Comparison of ENCODE assay signal across 35 cellular contexts in genomic region chr21:29346281-29346680, GRCh38. TPM values are rescaled to one million over a fixed set of nuclear protein-coding genes. Genes with fewer than 3 reads are reported as not detected.
DNase-seq lines count a peak whose midpoint lies in the region; ATAC-seq, FAIRE-seq and TF ChIP-seq lines count a peak whose summit lies in the region.
"Had no signal": no experiment of that assay in that cellular context is flagged by ENCODE, and none has a peak within 500 bp of the region (broad histone marks: within the 10 kb centered on the region; RNA-seq: fewer than 3 reads in every experiment).

No MANE protein-coding gene starts in this region.

- H3K4me3 Mint-ChIP-seq in HFFc6: peak overlapping the region; percentile 72; the same call in 1 of the 2 replicates
- no peak overlapping the region for H3K4me3 Mint-ChIP-seq in central memory CD8-positive, alpha-beta T cell
- H3K4me3 Mint-ChIP-seq: activated CD4-positive, alpha-beta T cell treated with anti-CD3 and anti-CD28 coated beads for 36 hours; activated naive CD8-positive, alpha-beta T cell treated with anti-CD3 and anti-CD28 coated beads, Interleukin-2, amount 10 ng/mL, durations not matched to agents 7 days and 5 days; CD8-positive, alpha-beta memory T cell; effector memory CD8-positive, alpha-beta T cell; mesothelial cell of epicardium; nephron had no signal

- H3K23ac ChIP-seq in mesenchymal stem cell (ENCODE audit: low read length in 2 of 2): peak overlapping the region in 1 of 2 experiments; percentile 72

- H3K4me1 ChIP-seq in A549 (peaks cover 16% of the 10 kb centered on the region; the same call in 2 of the 3 replicates), mesenchymal stem cell (ENCODE audit: control insufficient read depth, insufficient read depth, low read depth, low read length) (peaks cover 9% of the 10 kb centered on the region)

- H3K27me3 Mint-ChIP-seq in HFFc6 (ENCODE audit: insufficient read depth): peaks cover 2% of the 10 kb centered on the region; the same call in 1 of the 2 replicates
- H3K27me3 Mint-ChIP-seq in central memory CD8-positive, alpha-beta T cell: no peaks in the 10 kb centered on the region
- H3K27me3 Mint-ChIP-seq: activated CD4-positive, alpha-beta T cell treated with anti-CD3 and anti-CD28 coated beads for 36 hours; activated naive CD8-positive, alpha-beta T cell treated with anti-CD3 and anti-CD28 coated beads, Interleukin-2, amount 10 ng/mL, durations not matched to agents 7 days and 5 days; CD8-positive, alpha-beta memory T cell; effector memory CD8-positive, alpha-beta T cell had no signal

- H3K18ac ChIP-seq in mesenchymal stem cell (ENCODE audit: low read depth in 1 of 2, low read length in 2 of 2): peak overlapping the region in 1 of 2 experiments; percentile 43

- peak overlapping the region; percentile 75 for H3K27ac Mint-ChIP-seq in HFFc6
- H3K27ac Mint-ChIP-seq in central memory CD8-positive, alpha-beta T cell (ENCODE audit: low read depth): peak overlapping the region; percentile 4
- H3K27ac Mint-ChIP-seq: activated CD4-positive, alpha-beta T cell treated with anti-CD3 and anti-CD28 coated beads for 36 hours; activated naive CD8-positive, alpha-beta T cell treated with anti-CD3 and anti-CD28 coated beads, Interleukin-2, amount 10 ng/mL, durations not matched to agents 7 days and 5 days; effector memory CD8-positive, alpha-beta T cell; mesothelial cell of epicardium had no signal

- H3K27me3 ChIP-seq in mesenchymal stem cell (ENCODE audit: control insufficient read depth in 1 of 2, insufficient read depth in 1 of 2, low read length in 2 of 2): no peaks in the 10 kb centered on the region
- H3K27me3 ChIP-seq: ascending aorta, ovary had no signal

- H3K4me2 ChIP-seq in A549 (no peak overlapping the region), mesenchymal stem cell (ENCODE audit: low read length, poor library complexity, severe bottlenecking) (no peak overlapping the region)

- H2AFZ ChIP-seq in mesenchymal stem cell (ENCODE audit: low read depth, low read length): no peak overlapping the region

- TF ChIP-seq EP300 in A549 (IDR thresholded peaks at IDR 0.05): no peak

- peaks cover 84% of the 10 kb centered on the region for H3K4me1 Mint-ChIP-seq in HFFc6 (ENCODE audit: low read depth)
- peaks cover 9% of the 10 kb centered on the region for H3K4me1 Mint-ChIP-seq in central memory CD8-positive, alpha-beta T cell

- H3K27ac ChIP-seq in A549 (no peak overlapping the region), mesenchymal stem cell (ENCODE audit: low read length, poor library complexity, severe bottlenecking) (no peak overlapping the region)
- H3K27ac ChIP-seq: HL-60, left ventricle myocardium inferior, ovary had no signal

- TF ChIP-seq POLR2A in A549 (IDR thresholded peaks at IDR 0.05; ENCODE audit: low read length): no peak

- WGBS in A549 (ENCODE audit: missing lambda C conversion rate): 98% methylated on average over 3 of the region's 3 CpGs
- 100% methylated on average over 1 of the region's 3 CpGs for WGBS in mesenchymal stem cell

- no peak overlapping the region for H3K9ac ChIP-seq in mesenchymal stem cell (ENCODE audit: low read length)

- no peaks in the 10 kb centered on the region for H3K9me3 Mint-ChIP-seq in HFFc6
- no peaks in the 10 kb centered on the region for H3K9me3 Mint-ChIP-seq in central memory CD8-positive, alpha-beta T cell
- H3K9me3 Mint-ChIP-seq: activated naive CD8-positive, alpha-beta T cell treated with anti-CD3 and anti-CD28 coated beads, Interleukin-2, amount 10 ng/mL, durations not matched to agents 7 days and 5 days; CD8-positive, alpha-beta memory T cell; effector memory CD8-positive, alpha-beta T cell; mesothelial cell of epicardium; nephron had no signal

- no peak overlapping the region for H2BK15ac ChIP-seq in mesenchymal stem cell (ENCODE audit: low read depth, poor library complexity, severe bottlenecking)

- H4K8ac ChIP-seq in mesenchymal stem cell (ENCODE audit: low read length): no peak overlapping the region

- no peak overlapping the region for H4K91ac ChIP-seq in mesenchymal stem cell (ENCODE audit: low read length)

- TF ChIP-seq CTCF in A549 (IDR thresholded peaks at IDR 0.05) (no peak), HFFc6 (IDR thresholded peaks at IDR 0.05) (no peak)

- no peak overlapping the region for H2BK120ac ChIP-seq in mesenchymal stem cell (ENCODE audit: low read depth, low read length)

- H3K4ac ChIP-seq in mesenchymal stem cell (ENCODE audit: low read depth in 1 of 2, low read length in 2 of 2): peak overlapping the region in 1 of 2 experiments; percentile 37

- no peak overlapping the region for H3K4me3 ChIP-seq in A549
- no peak overlapping the region for H3K4me3 ChIP-seq in mesenchymal stem cell (ENCODE audit: insufficient read depth in 1 of 2, low read depth in 1 of 2, low read length in 2 of 2)
- H3K4me3 ChIP-seq: ascending aorta, left ventricle myocardium inferior, ovary had no signal

- DNase-seq in A549 (ENCODE audit: low read depth in 1 of 2, low spot score in 1 of 2) (no peak), HFFc6 (no peak), mesenchymal stem cell (no peak), DMS153 treated with DMSO at 0.1 percent for 48 hours (lab: John Stamatoyannopoulos, UW; ENCODE audit: unreplicated experiment) (no peak), GM19240 (ENCODE audit: insufficient read length, low spot score) (no peak)
- no peak for DNase-seq in central memory CD8-positive, alpha-beta T cell (ENCODE audit: low spot score in 2 of 2)
- DNase-seq: activated CD4-positive, alpha-beta T cell treated with anti-CD3 and anti-CD28 coated beads for 36 hours; activated gamma-delta T cell; activated naive CD8-positive, alpha-beta T cell treated with anti-CD3 and anti-CD28 coated beads, Interleukin-2, amount 10 ng/mL, durations not matched to agents 7 days and 5 days; activated T-cell treated with anti-CD3 and anti-CD28 coated beads for 4 hours; CD8-positive, alpha-beta memory T cell; cortex of kidney; DMS153; effector memory CD8-positive, alpha-beta T cell; HCEC 1CT; Kasumi-1; left ventricle myocardium inferior; NCI-H146; NCI-H226; NCI-H526 treated with DMSO at 0.1 percent for 48 hours; NK-92 treated with Interleukin-12 subunit alpha and Interleukin-12 subunit beta, amount 100 ng/mL, for 24 hours; ovary; PC-3; Right ventricle myocardium superior; stimulated activated naive CD4-positive, alpha-beta T cell; T-helper 9 cell had no signal

- ATAC-seq in A549 (no peak), GM19035 (IDR thresholded peaks at IDR 0.05; ENCODE audit: unreplicated experiment) (no peak), GM21526 (IDR thresholded peaks at IDR 0.05; ENCODE audit: low FRiP score, unreplicated experiment) (no peak)
- ATAC-seq in central memory CD8-positive, alpha-beta T cell (replicated peaks; ENCODE audit: extremely low read depth, poor library complexity, severe bottlenecking): no peak
- ATAC-seq: activated CD4-positive, alpha-beta T cell treated with anti-CD3 and anti-CD28 coated beads for 36 hours; effector memory CD8-positive, alpha-beta T cell; PC-3 had no signal

- H2BK5ac ChIP-seq in mesenchymal stem cell (ENCODE audit: low read depth, low read length, poor library complexity, severe bottlenecking): no peak overlapping the region

- CTCF ChIA-PET in A549 (lab: Yijun Ruan, JAX): interaction anchor here (1.2 to 1.6 kb wide), 3 partner anchors 20 to 182 kb away, joined by 3 to 6 read pairs (median 3); no protein-coding TSS in a partner anchor

- no peak for TF ChIP-seq RAD21 in A549 (conservative IDR thresholded peaks at IDR 0.05 in 1 of 2, IDR thresholded peaks at IDR 0.05 in 1 of 2)

- no peak overlapping the region for H2BK12ac ChIP-seq in mesenchymal stem cell (ENCODE audit: low read length in 2 of 2)

- H3K36me3 Mint-ChIP-seq in HFFc6 (ENCODE audit: low read depth): peaks cover 19% of the 10 kb centered on the region
- H3K36me3 Mint-ChIP-seq in central memory CD8-positive, alpha-beta T cell (ENCODE audit: insufficient read depth): peaks cover 4% of the 10 kb centered on the region

- no peak for FAIRE-seq in A549 (lab: Jason Lieb, UNC)
- FAIRE-seq: A204.1, GM12891, urothelium cell line had no signal

- POLR2A ChIA-PET in A549 (lab: Yijun Ruan, JAX): no interaction called here

- H3K9me3 ChIP-seq in A549 (no peaks in the 10 kb centered on the region), mesenchymal stem cell (ENCODE audit: control insufficient read depth, low read length) (no peaks in the 10 kb centered on the region)
- H3K9me3 ChIP-seq: ascending aorta, left ventricle myocardium inferior, ovary had no signal

- H3K14ac ChIP-seq in mesenchymal stem cell (ENCODE audit: low read length in 2 of 2): peak overlapping the region in 1 of 2 experiments; percentile 59

- peaks cover 3 to 37% of the 10 kb centered on the region in 2 experiments for H3K36me3 ChIP-seq in mesenchymal stem cell (ENCODE audit: control insufficient read depth in 1 of 2, insufficient read depth in 2 of 2, low read depth in 1 of 2, low read length in 2 of 2)
- H3K36me3 ChIP-seq: ascending aorta, left ventricle myocardium inferior, ovary had no signal

- H3K79me1 ChIP-seq in mesenchymal stem cell (replicated peaks; ENCODE audit: low read length, poor library complexity, severe bottlenecking): peaks cover 29% of the 10 kb centered on the region

- H2AK5ac ChIP-seq in mesenchymal stem cell (ENCODE audit: low read length, severe bottlenecking): peak overlapping the region; percentile 70

TF ChIP-seq in A549, 52 proteins besides CTCF, POLR2A, EP300 and RAD21:
- TF ChIP-seq RCOR1 (IDR thresholded peaks at IDR 0.05; ENCODE audit: low read depth, low read length): no peak
- TF ChIP-seq KDM1A (IDR thresholded peaks at IDR 0.05; ENCODE audit: low read depth): no peak
- TF ChIP-seq MAFK (IDR thresholded peaks at IDR 0.05; ENCODE audit: partially characterized antibody): peak; percentile 89

RNA-seq across cellular contexts. Expression of gene BACH1, which starts 47.6 kb away (rescaled TPM):
- polyA plus RNA-seq in A549 (2011; rRNA removed) (18.7 and 21.4 TPM in 2 replicates), A549 (2017; fragmentation: RNase III; extraction: RNeasy Plus Mini Kit Qiagen cat#74134 plus additional on column Dnase treatment) (4.8 to 5.2 TPM (median 5.0 TPM) in 3 replicates)
- 3.5 and 3.8 TPM in 2 replicates for polyA plus RNA-seq in A549 (2012; cell fraction: cytosol; rRNA removed)
- 2.2 and 2.3 TPM in 2 replicates for polyA plus RNA-seq in A549 (2012; cell fraction: nucleus; rRNA removed)
- polyA minus RNA-seq in A549 (2011; rRNA and poly(A)+ RNA removed): 33.1 and 68.0 TPM in 2 replicates
- 10 to 100 TPM; 47.3 to 53.5 (median 53.1) TPM for total RNA-seq in HFFc6 (2021; fragmentation: NEBNext Ultra II Directional; extraction: Animal tissue kit (Norgen Biotek cat#: 25700))
- 34.9 TPM for polyA plus RNA-seq in mesenchymal stem cell (2013, experiment 1 of 2)
- 36.8 TPM for polyA plus RNA-seq in mesenchymal stem cell (2013, experiment 2 of 2)
